17 cellular contexts compared by ENCODE assay signal in genomic region chr12:115228434-115228833, GRCh38.
DNase-seq lines count a peak whose midpoint lies in the region; ATAC-seq, FAIRE-seq and TF ChIP-seq lines count a peak whose summit lies in the region.
"Had no signal": no experiment of that assay in that cellular context is flagged by ENCODE, and none has a peak within 500 bp of the region (broad histone marks: within the 10 kb centered on the region; RNA-seq: fewer than 3 reads in every experiment).

No MANE protein-coding gene starts in this region.

- CTCF ChIA-PET in A549 (lab: Yijun Ruan, JAX): interaction anchor here (2.3 kb wide), 1 partner anchor 544 kb away, joined by 8 read pairs; the partner anchor contains the start of gene TBX3
- CTCF ChIA-PET in PC-3 (lab: Charles Lee): no interaction called here
- CTCF ChIA-PET in H1 (lab: Charles Lee; ENCODE audit: partially characterized antibody): interaction anchor here (1.0 to 1.6 kb wide), 2 partner anchors 105 to 678 kb away, joined by 3 read pairs; no protein-coding TSS in a partner anchor
- CTCF ChIA-PET in Caco-2 (lab: Charles Lee): no interaction called here

- H2AFZ ChIP-seq in PC-3 (ENCODE audit: low read length) (no peak overlapping the region), H1 (ENCODE audit: low read length) (no peak overlapping the region)

- no peak overlapping the region for H4K91ac ChIP-seq in H1 (replicated peaks; ENCODE audit: insufficient read length, low read length)

- no peaks in the 10 kb centered on the region for H3K36me3 Mint-ChIP-seq in Caco-2 (ENCODE audit: insufficient read depth, unreplicated experiment)
- H3K36me3 Mint-ChIP-seq in CD14-positive monocyte: no peaks in the 10 kb centered on the region
- H3K36me3 Mint-ChIP-seq: CD4-positive, alpha-beta memory T cell had no signal

- H3K27ac ChIP-seq in A549: no peak overlapping the region; a peak in 1 of 6 replicates
- H3K27ac ChIP-seq in PC-3 (ENCODE audit: low read length): 0 out of 2 replicates have a peak overlapping the region, but pooled peaks have one; percentile 82
- no peak overlapping the region for H3K27ac ChIP-seq in H1 (ENCODE audit: low read depth, low read length)
- H3K27ac ChIP-seq in skeletal muscle tissue (ENCODE audit: low read depth, low read length): peak overlapping the region; percentile 88
- H3K27ac ChIP-seq: C4-2B had no signal

- no peak overlapping the region for H3K18ac ChIP-seq in H1 (ENCODE audit: extremely low read depth, low read length)

- H2BK5ac ChIP-seq in H1 (ENCODE audit: low read depth, low read length): no peak overlapping the region

- no peaks in the 10 kb centered on the region for H3K27me3 Mint-ChIP-seq in Caco-2 (ENCODE audit: insufficient read depth, unreplicated experiment)
- H3K27me3 Mint-ChIP-seq in CD14-positive monocyte (ENCODE audit: low read depth in 3 of 3): peaks cover 0 to 5% (median 0%) of the 10 kb centered on the region in 3 donors
- H3K27me3 Mint-ChIP-seq: CD4-positive, alpha-beta memory T cell had no signal

- H3K9me3 Mint-ChIP-seq in Caco-2 (ENCODE audit: unreplicated experiment) (no peaks in the 10 kb centered on the region), CD14-positive monocyte (no peaks in the 10 kb centered on the region)
- H3K9me3 Mint-ChIP-seq: H9 had no signal

- H3K9ac ChIP-seq in PC-3 (ENCODE audit: low read length): no peak overlapping the region
- H3K9ac ChIP-seq in H1 (replicated peaks in 1 of 4; ENCODE audit: extremely low read depth in 1 of 4, low read depth in 3 of 4, low read length in 3 of 4): no peak overlapping the region
- H3K9ac ChIP-seq in skeletal muscle tissue (ENCODE audit: low read depth in 1 of 3, low read length in 3 of 3): no peak overlapping the region

- H4K20me1 ChIP-seq in PC-3 (ENCODE audit: low read length): no peaks in the 10 kb centered on the region
- no peaks in the 10 kb centered on the region for H4K20me1 ChIP-seq in H1 (replicated peaks in 1 of 2; ENCODE audit: control insufficient read depth in 1 of 2, insufficient read depth in 2 of 2, low read length in 2 of 2)

- no peaks in the 10 kb centered on the region for H3K79me1 ChIP-seq in H1 (ENCODE audit: low read depth, low read length)

- H3K9me3 ChIP-seq in A549 (no peaks in the 10 kb centered on the region; the same call in 2 of the 3 replicates), PC-3 (ENCODE audit: low read length) (no peaks in the 10 kb centered on the region), H1 (ENCODE audit: insufficient read depth in 2 of 2, low read depth in 1 of 2, low read length in 1 of 2) (no peaks in the 10 kb centered on the region), skeletal muscle tissue (ENCODE audit: control insufficient read depth in 3 of 3, low read length in 3 of 3) (no peaks in the 10 kb centered on the region), Caco-2 (no peaks in the 10 kb centered on the region)

- DNase-seq in A549 (ENCODE audit: low read depth in 1 of 2, low spot score in 1 of 2): no peak
- no peak for DNase-seq in PC-3
- DNase-seq in H1 (ENCODE audit: low read depth in 1 of 2, low spot score in 2 of 2): no peak
- DNase-seq in Caco-2: no peak
- DNase-seq in CD14-positive monocyte (ENCODE audit: low spot score): no peak
- DNase-seq in effector CD8-positive, alpha-beta T cell (lab: John Stamatoyannopoulos, UW): no peak
- DNase-seq: ACHN; Calu3; CD4-positive, alpha-beta memory T cell; DMS79 treated with DMSO at 0.1 percent for 48 hours; GF-D8; GOT3; H9; IMR-90; KBM-7 had no signal

- no peak overlapping the region for H2BK15ac ChIP-seq in H1 (ENCODE audit: low read length)

- no peaks in the 10 kb centered on the region for H3K9me2 ChIP-seq in PC-3 (replicated peaks; ENCODE audit: low read length)

- H2BK12ac ChIP-seq in H1 (ENCODE audit: low read depth, low read length): no peak overlapping the region

- H2BK120ac ChIP-seq in H1 (replicated peaks; ENCODE audit: low read depth, low read length): no peak overlapping the region

- BruUV-seq in PC-3 (replicated peaks; lab: Mats Ljungman, UMichigan) (no TSS peak), Caco-2 (replicated peaks; lab: Mats Ljungman, UMichigan) (no TSS peak)

- H2AK5ac ChIP-seq in H1 (ENCODE audit: low read depth, low read length): no peak overlapping the region

- H3K27me3 ChIP-seq in PC-3 (ENCODE audit: low read length): no peaks in the 10 kb centered on the region
- no peaks in the 10 kb centered on the region for H3K27me3 ChIP-seq in H1 (replicated peaks in 1 of 4; ENCODE audit: control insufficient read depth in 3 of 4, extremely low read depth in 1 of 4, insufficient read depth in 3 of 4, low read length in 3 of 4)
- H3K27me3 ChIP-seq in skeletal muscle tissue (ENCODE audit: control insufficient read depth in 3 of 3, insufficient read depth in 3 of 3, low read length in 3 of 3): no peaks in the 10 kb centered on the region
- no peaks in the 10 kb centered on the region for H3K27me3 ChIP-seq in Caco-2 (replicated peaks; ENCODE audit: control insufficient read depth, insufficient read depth, low read length)

- H3K79me2 ChIP-seq in PC-3 (ENCODE audit: low read length) (no peaks in the 10 kb centered on the region), H1 (ENCODE audit: control insufficient read depth in 1 of 2, insufficient read depth in 2 of 2, low read length in 2 of 2) (no peaks in the 10 kb centered on the region)

- TF ChIP-seq CTCF in A549 (IDR thresholded peaks at IDR 0.05) (no peak), PC-3 (conservative IDR thresholded peaks at IDR 0.05; ENCODE audit: low read depth, low read length) (no peak), H1 (IDR thresholded peaks at IDR 0.05; ENCODE audit: control extremely low read depth in 1 of 3, insufficient read depth in 1 of 3, low read depth in 1 of 3, low read length in 3 of 3) (no peak), Caco-2 (IDR thresholded peaks at IDR 0.05; ENCODE audit: insufficient read depth in 1 of 2, low read depth in 1 of 2, low read length in 1 of 2, severe bottlenecking in 1 of 2, unreplicated experiment in 1 of 2) (no peak), CD14-positive monocyte (IDR thresholded peaks at IDR 0.05) (no peak)

- H3K4me3 ChIP-seq in A549 (no peak overlapping the region), PC-3 (ENCODE audit: low read length) (no peak overlapping the region), H1 (ENCODE audit: extremely low read depth in 1 of 4, insufficient read depth in 2 of 4, low read depth in 3 of 4, low read length in 4 of 4) (no peak overlapping the region), skeletal muscle tissue (ENCODE audit: low read length in 3 of 3) (no peak overlapping the region), Caco-2 (ENCODE audit: low read depth, low read length) (no peak overlapping the region)

- H3K27ac Mint-ChIP-seq in Caco-2 (ENCODE audit: unreplicated experiment) (no peak overlapping the region), CD14-positive monocyte (no peak overlapping the region)
- H3K27ac Mint-ChIP-seq: CD4-positive, alpha-beta memory T cell; H9 had no signal

- intact Hi-C loops in PC-3 (cut with micrococcal nuclease) (no loop called here), Caco-2 (cut with micrococcal nuclease; ENCODE audit: unreplicated experiment) (no loop called here), CD14-positive monocyte (cut with micrococcal nuclease) (no loop called here)

- POLR2A ChIA-PET in A549 (lab: Yijun Ruan, JAX): interaction anchor here (2.6 kb wide), 1 partner anchor 544 kb away, joined by 21 read pairs; the partner anchor contains the start of gene TBX3
- POLR2A ChIA-PET in PC-3 (lab: Charles Lee; ENCODE audit: unreplicated experiment): no interaction called here
- POLR2A ChIA-PET in H1 (lab: Charles Lee; ENCODE audit: partially characterized antibody): no interaction called here
- POLR2A ChIA-PET in Caco-2 (lab: Charles Lee): no interaction called here

- H3K4me3 Mint-ChIP-seq in Caco-2 (ENCODE audit: unreplicated experiment) (no peak overlapping the region), CD14-positive monocyte (no peak overlapping the region)
- H3K4me3 Mint-ChIP-seq: CD4-positive, alpha-beta memory T cell; H9 had no signal

- H4K8ac ChIP-seq in H1 (ENCODE audit: extremely low read depth, insufficient read depth, low read length): no peak overlapping the region

- no peaks in the 10 kb centered on the region for H3K36me3 ChIP-seq in PC-3 (ENCODE audit: low read depth, low read length)
- no peaks in the 10 kb centered on the region for H3K36me3 ChIP-seq in H1 (ENCODE audit: control insufficient read depth in 2 of 4, insufficient read depth in 4 of 4, low read length in 3 of 4)
- H3K36me3 ChIP-seq in skeletal muscle tissue (ENCODE audit: control insufficient read depth in 3 of 3, insufficient read depth in 3 of 3, low read length in 3 of 3): no peaks in the 10 kb centered on the region
- no peaks in the 10 kb centered on the region for H3K36me3 ChIP-seq in Caco-2 (ENCODE audit: control insufficient read depth, insufficient read depth, low read length)

- peaks cover 5% of the 10 kb centered on the region for H3F3A ChIP-seq in PC-3 (ENCODE audit: low read length, unreplicated experiment)

- no peak overlapping the region for H3K4ac ChIP-seq in H1 (replicated peaks; ENCODE audit: insufficient read length, low read depth, low read length)

- H3K23me2 ChIP-seq in H1 (ENCODE audit: low read depth, low read length): no peaks in the 10 kb centered on the region

- TF ChIP-seq EP300 in A549 (IDR thresholded peaks at IDR 0.05): no peak
- no peak for TF ChIP-seq EP300 in H1 (IDR thresholded peaks at IDR 0.05; ENCODE audit: borderline replicate concordance in 1 of 2, low read depth in 2 of 2, low read length in 2 of 2)

- H3K4me2 ChIP-seq in A549: no peak overlapping the region
- peak overlapping the region; percentile 32; the same call in 1 of the 2 replicates for H3K4me2 ChIP-seq in PC-3 (ENCODE audit: low read length)
- no peak overlapping the region for H3K4me2 ChIP-seq in H1 (ENCODE audit: insufficient read depth in 1 of 2, low read depth in 2 of 2, low read length in 2 of 2)

- H3K4me1 Mint-ChIP-seq in Caco-2 (ENCODE audit: low read depth, unreplicated experiment) (peaks cover 10% of the 10 kb centered on the region), CD14-positive monocyte (no peaks in the 10 kb centered on the region)
- H3K4me1 Mint-ChIP-seq: CD4-positive, alpha-beta memory T cell had no signal

- no peak for FAIRE-seq in A549 (lab: Jason Lieb, UNC)
- FAIRE-seq in H1 (lab: Jason Lieb, UNC): no peak

- H3K4me1 ChIP-seq in A549: peaks cover 26% of the 10 kb centered on the region
- peaks cover 29% of the 10 kb centered on the region for H3K4me1 ChIP-seq in PC-3 (ENCODE audit: insufficient read depth, low read length)
- peaks cover 0 to 2% (median 0%) of the 10 kb centered on the region in 4 experiments; a peak in 2 of 7 replicates for H3K4me1 ChIP-seq in H1 (replicated peaks in 1 of 4; ENCODE audit: control insufficient read depth in 3 of 4, insufficient read depth in 4 of 4, low read length in 3 of 4)
- H3K4me1 ChIP-seq in skeletal muscle tissue (ENCODE audit: control insufficient read depth in 3 of 3, insufficient read depth in 3 of 3, low read length in 3 of 3): peaks cover 24 to 34% (median 27%) of the 10 kb centered on the region in 3 donors
- H3K4me1 ChIP-seq in Caco-2: peaks cover 31% of the 10 kb centered on the region

- WGBS in A549 (ENCODE audit: missing lambda C conversion rate): 83% methylated on average over 4 of the region's 4 CpGs
- 89% methylated on average over 4 of the region's 4 CpGs; no CpG with 5 or more reads in 1 of the 2 experiments for WGBS in H1 (ENCODE audit: extremely low coverage in 1 of 2, insufficient coverage in 1 of 2, insufficient read length in 1 of 2, insufficient replicate concordance in 2 of 2, low coverage in 1 of 2, low lambda C conversion rate in 2 of 2, missing lambda C conversion rate in 1 of 2), 2 experiments

- no peak overlapping the region for H3K56ac ChIP-seq in H1 (replicated peaks; ENCODE audit: insufficient read length, low read depth, low read length)

- no peak overlapping the region for H2BK20ac ChIP-seq in H1 (ENCODE audit: low read length)

- H4K5ac ChIP-seq in H1 (ENCODE audit: insufficient read length, low read depth, low read length): no peak overlapping the region

- TF ChIP-seq RAD21 in A549 (conservative IDR thresholded peaks at IDR 0.05 in 1 of 2, IDR thresholded peaks at IDR 0.05 in 1 of 2): no peak
- no peak for TF ChIP-seq RAD21 in H1 (IDR thresholded peaks at IDR 0.05 in 1 of 2, conservative IDR thresholded peaks at IDR 0.05 in 1 of 2; ENCODE audit: low read depth in 2 of 2, low read length in 2 of 2)

- H3K23ac ChIP-seq in H1 (ENCODE audit: insufficient read length): no peak overlapping the region

- no peak overlapping the region for H3K14ac ChIP-seq in H1 (ENCODE audit: insufficient read length)

- ATAC-seq in A549: no peak
- ATAC-seq in PC-3: no peak

- TF ChIP-seq POLR2A in A549 (IDR thresholded peaks at IDR 0.05; ENCODE audit: low read length): no peak
- no peak for TF ChIP-seq POLR2A in H1 (IDR thresholded peaks at IDR 0.05; ENCODE audit: control extremely low read depth in 1 of 2, low read depth in 2 of 2, low read length in 2 of 2)

Comparison
In these comparisons a context has a peak if more than half of its experiments do, and no peak if none do; other contexts are left out.
1. H3K27ac ChIP-seq: peak in PC-3 (single experiment) and skeletal muscle tissue (single experiment); none in A549 (0 of 2) and H1 (single experiment).
2. CTCF ChIA-PET loops: an anchor here in A549 (2.3 kb wide) and H1 (1.0 to 1.6 kb wide); none called in PC-3 and Caco-2.
3. Of the 18 proteins assayed by ChIP-seq in both H1 and A549: peak only in H1: KDM1A; only in A549: none; in both: none; in neither: 17.